In genomic region chr10:101005869-101006567, GRCh38 we compare ENCODE assay signal across 16 cellular contexts. TPM values are rescaled to one million over a fixed set of nuclear protein-coding genes. Genes with fewer than 3 reads are reported as not detected.
DNase-seq lines count a peak whose midpoint lies in the region; ATAC-seq and TF ChIP-seq lines count a peak whose summit lies in the region.
"Had no signal": no experiment of that assay in that cellular context is flagged by ENCODE, and none has a peak within 500 bp of the region (broad histone marks: within the 10 kb centered on the region; RNA-seq: fewer than 3 reads in every experiment).

No MANE protein-coding gene starts in this region.

- H3K27ac Mint-ChIP-seq in brain: peak overlapping the region in 3 of 5 experiments; percentile 51 to 95 (median 72)
- H3K27ac Mint-ChIP-seq in nephron progenitor cell: peak overlapping the region; percentile 86
- H3K27ac Mint-ChIP-seq in HFFc6: no peak overlapping the region

- no peak for ATAC-seq in left cardiac atrium

- no peak overlapping the region for H3K4me3 Mint-ChIP-seq in brain
- H3K4me3 Mint-ChIP-seq in nephron progenitor cell: no peak overlapping the region
- no peak overlapping the region for H3K4me3 Mint-ChIP-seq in HFFc6
- H3K4me3 Mint-ChIP-seq: CD8-positive, alpha-beta memory T cell had no signal

- DNase-seq in cardiac muscle cell (ENCODE audit: low read depth in 1 of 2, low spot score in 1 of 2): no peak
- DNase-seq in left cardiac atrium: no peak
- DNase-seq in nephron progenitor cell: no peak
- DNase-seq in globus pallidus (ENCODE audit: low spot score): no peak
- DNase-seq in MG63: no peak
- DNase-seq in HFFc6: no peak
- DNase-seq: 8988T; CD8-positive, alpha-beta memory T cell; DND-41; Karpas-422; NCI-H1105; NCI-H1694; NCI-H2227 treated with DMSO at 0.1 percent for 48 hours had no signal

- H3K27ac ChIP-seq in cardiac muscle cell: peak overlapping the region; percentile 62
- H3K27ac ChIP-seq in temporal lobe (ENCODE audit: low read depth, low read length): peak overlapping the region; percentile 99

- H3K36me3 ChIP-seq in cardiac muscle cell: peaks cover 46% of the 10 kb centered on the region
- peaks cover 58% of the 10 kb centered on the region for H3K36me3 ChIP-seq in MG63

- H3K4me3 ChIP-seq in cardiac muscle cell (no peak overlapping the region), MG63 (no peak overlapping the region)
- H3K4me3 ChIP-seq: BLaER1 treated with 17β-estradiol and CSF1 and Interleukin-3, amounts not matched to agents 10 nM and 100 nM had no signal

- H3K36me3 Mint-ChIP-seq in brain: peaks cover 31% of the 10 kb centered on the region
- H3K36me3 Mint-ChIP-seq in nephron progenitor cell (ENCODE audit: low read depth): peaks cover 21% of the 10 kb centered on the region
- H3K36me3 Mint-ChIP-seq in HFFc6 (ENCODE audit: low read depth): peaks cover 3% of the 10 kb centered on the region; the same call in 1 of the 2 replicates

- H3K9me3 ChIP-seq in cardiac muscle cell (ENCODE audit: low read depth) (no peaks in the 10 kb centered on the region), MG63 (no peaks in the 10 kb centered on the region)
- H3K9me3 ChIP-seq: BLaER1 treated with 17β-estradiol and CSF1 and Interleukin-3, amounts not matched to agents 10 nM and 100 nM had no signal

- H3K27me3 ChIP-seq in cardiac muscle cell: no peaks in the 10 kb centered on the region
- H3K27me3 ChIP-seq in MG63: no peaks in the 10 kb centered on the region
- H3K27me3 ChIP-seq: BLaER1 treated with 17β-estradiol and CSF1 and Interleukin-3, amounts not matched to agents 10 nM and 100 nM had no signal

- H3K9me3 Mint-ChIP-seq in brain (peaks cover 0 to 4% (median 0%) of the 10 kb centered on the region in 5 experiments), nephron progenitor cell (no peaks in the 10 kb centered on the region), HFFc6 (no peaks in the 10 kb centered on the region)
- H3K9me3 Mint-ChIP-seq: CD8-positive, alpha-beta memory T cell had no signal

- peaks cover 36% of the 10 kb centered on the region for H3K4me1 Mint-ChIP-seq in brain
- H3K4me1 Mint-ChIP-seq in nephron progenitor cell: peaks cover 33% of the 10 kb centered on the region
- H3K4me1 Mint-ChIP-seq in HFFc6 (ENCODE audit: low read depth): peaks cover 15% of the 10 kb centered on the region

- intact Hi-C loops in left cardiac atrium (cut with DNase I): no loop called here

- H3K4me1 ChIP-seq in cardiac muscle cell (ENCODE audit: low read depth): peaks cover 8% of the 10 kb centered on the region

- TF ChIP-seq CTCF in cardiac muscle cell (IDR thresholded peaks at IDR 0.05; ENCODE audit: low read depth, low read length): no peak
- no peak for TF ChIP-seq CTCF in brain (conservative IDR thresholded peaks at IDR 0.05)
- TF ChIP-seq CTCF in nephron progenitor cell (IDR thresholded peaks at IDR 0.05): no peak
- TF ChIP-seq CTCF in HFFc6 (IDR thresholded peaks at IDR 0.05): no peak

- H3K27me3 Mint-ChIP-seq in brain: no peaks in the 10 kb centered on the region
- no peaks in the 10 kb centered on the region for H3K27me3 Mint-ChIP-seq in nephron progenitor cell (ENCODE audit: low read depth, poor library complexity)
- H3K27me3 Mint-ChIP-seq in HFFc6 (ENCODE audit: insufficient read depth): no peaks in the 10 kb centered on the region; the same call in none of the 2 replicates
- H3K27me3 Mint-ChIP-seq: CD8-positive, alpha-beta memory T cell had no signal

RNA-seq across cellular contexts. Expression of gene LZTS2, which starts 6.4 kb away (rescaled TPM):
- 156 and 168 TPM in 2 replicates for total RNA-seq in cardiac muscle cell
- 128 and 129 TPM in 2 replicates for polyA plus RNA-seq in cardiac muscle cell
- 10 to 100 TPM; 43.9 to 47.7 TPM for total RNA-seq in left cardiac atrium
- 54.6 TPM for polyA plus RNA-seq in brain (ENCODE audit: insufficient read depth, low read depth, low replicate concordance)
- total RNA-seq in temporal lobe: 10.6 TPM
- total RNA-seq in MG63 (2014; rRNA removed; shearing (Covaris generic); ENCODE audit: low replicate concordance): 60.9 and 64.4 TPM in 2 replicates
- total RNA-seq in HFFc6 (2021; fragmentation: NEBNext Ultra II Directional; extraction: Animal tissue kit (Norgen Biotek cat#: 25700)): 10 to 100 TPM; 66.8 to 80.5 (median 74.6) TPM

RNA-seq across cellular contexts. Expression of gene TWNK, which starts 18.7 kb away (rescaled TPM):
- total RNA-seq in cardiac muscle cell (6.1 and 7.6 TPM in 2 replicates), left cardiac atrium (1 to 10 TPM; 4.8 to 6.5 TPM), temporal lobe (6.9 TPM)
- polyA plus RNA-seq in cardiac muscle cell (6.9 and 12.3 TPM in 2 replicates), brain (ENCODE audit: insufficient read depth, low read depth, low replicate concordance) (9.2 TPM)
- total RNA-seq in MG63 (2014; rRNA removed; shearing (Covaris generic); ENCODE audit: low replicate concordance): 13.3 and 14.6 TPM in 2 replicates
- 1 to 10 TPM; 5.7 to 9.5 (median 7.0) TPM for total RNA-seq in HFFc6 (2021; fragmentation: NEBNext Ultra II Directional; extraction: Animal tissue kit (Norgen Biotek cat#: 25700))

RNA-seq across cellular contexts. Expression of gene MRPL43, which starts 18.7 kb away (rescaled TPM):
- 91.8 and 114 TPM in 2 replicates for total RNA-seq in cardiac muscle cell
- polyA plus RNA-seq in cardiac muscle cell: 128 and 131 TPM in 2 replicates
- total RNA-seq in left cardiac atrium: 10 to 100 TPM; 47.3 to 52.0 TPM
- polyA plus RNA-seq in brain (ENCODE audit: insufficient read depth, low read depth, low replicate concordance): 126 TPM
- total RNA-seq in temporal lobe: 29.3 TPM
- total RNA-seq in MG63 (2014; rRNA removed; shearing (Covaris generic); ENCODE audit: low replicate concordance): 85.9 and 134 TPM in 2 replicates
- 100 to 1,000 TPM; 101 to 120 (median 115) TPM for total RNA-seq in HFFc6 (2021; fragmentation: NEBNext Ultra II Directional; extraction: Animal tissue kit (Norgen Biotek cat#: 25700))

RNA-seq across cellular contexts. Expression of gene PDZD7, which starts 24.9 kb away (rescaled TPM):
- total RNA-seq in cardiac muscle cell (1.3 and 4.5 TPM in 2 replicates), left cardiac atrium (under 1 TPM; 0.44 to 0.50 TPM), temporal lobe (3.2 TPM)
- polyA plus RNA-seq in cardiac muscle cell (2.4 and 7.7 TPM in 2 replicates), brain (ENCODE audit: insufficient read depth, low read depth, low replicate concordance) (8.2 TPM)
- total RNA-seq in MG63 (2014; rRNA removed; shearing (Covaris generic); ENCODE audit: low replicate concordance): 1.4 and 2.5 TPM in 2 replicates
- total RNA-seq in HFFc6 (2021; fragmentation: NEBNext Ultra II Directional; extraction: Animal tissue kit (Norgen Biotek cat#: 25700)): 1 to 10 TPM; 1.1 to 1.9 (median 1.2) TPM

RNA-seq across cellular contexts. Expression of gene SFXN3, which starts 25.0 kb away (rescaled TPM):
- 32.7 and 37.8 TPM in 2 replicates for total RNA-seq in cardiac muscle cell
- polyA plus RNA-seq in cardiac muscle cell: 23.3 and 23.4 TPM in 2 replicates
- total RNA-seq in left cardiac atrium: 10 to 100 TPM; 22.8 to 28.9 TPM
- polyA plus RNA-seq in brain (ENCODE audit: insufficient read depth, low read depth, low replicate concordance): 25.9 TPM
- total RNA-seq in temporal lobe: 45.2 TPM
- 27.4 and 38.5 TPM in 2 replicates for total RNA-seq in MG63 (2014; rRNA removed; shearing (Covaris generic); ENCODE audit: low replicate concordance)
- 10 to 100 TPM; 44.1 to 57.4 (median 50.5) TPM for total RNA-seq in HFFc6 (2021; fragmentation: NEBNext Ultra II Directional; extraction: Animal tissue kit (Norgen Biotek cat#: 25700))
